Comparison of ENCODE assay signal across 11 cellular contexts in genomic region chr2:69601179-69601612, GRCh38. TPM values are rescaled to one million over a fixed set of nuclear protein-coding genes. Genes with fewer than 3 reads are reported as not detected.
DNase-seq lines count a peak whose midpoint lies in the region; ATAC-seq, FAIRE-seq and TF ChIP-seq lines count a peak whose summit lies in the region.
"Had no signal": no experiment of that assay in that cellular context is flagged by ENCODE, and none has a peak within 500 bp of the region (broad histone marks: within the 10 kb centered on the region; RNA-seq: fewer than 3 reads in every experiment).

No MANE protein-coding gene starts in this region.

- no peak for DNase-seq in CD4-positive, alpha-beta T cell
- DNase-seq in NB4 (ENCODE audit: low read depth) (peak; percentile 31), bronchial epithelial cell (ENCODE audit: low read depth) (peak; percentile 89), mesenchymal stem cell (peak; percentile 86), C1 segment of cervical spinal cord (lab: John Stamatoyannopoulos, UW) (no peak), epidermal melanocyte (ENCODE audit: insufficient read length, low spot score) (no peak), lower leg skin (ENCODE audit: low spot score in 2 of 2) (no peak)
- DNase-seq: activated B cell treated with CpG ODN at 0.5 μM for 24 hours, right lobe of liver, tibial artery had no signal

- H2BK15ac ChIP-seq in mesenchymal stem cell (ENCODE audit: low read depth, poor library complexity, severe bottlenecking), result no peak overlapping the region

- H3K36me3 ChIP-seq in bronchial epithelial cell (ENCODE audit: control insufficient read depth, insufficient read depth, low read length), result peaks cover 4% of the 10 kb centered on the region
- peaks cover 2 to 9% of the 10 kb centered on the region in 2 experiments for H3K36me3 ChIP-seq in mesenchymal stem cell (ENCODE audit: control insufficient read depth in 1 of 2, insufficient read depth in 2 of 2, low read depth in 1 of 2, low read length in 2 of 2)
- H3K36me3 ChIP-seq: tibial artery had no signal

- H2BK12ac ChIP-seq in mesenchymal stem cell (ENCODE audit: low read length in 2 of 2), result no peak overlapping the region

- H2BK120ac ChIP-seq in mesenchymal stem cell (ENCODE audit: low read depth, low read length), result no peak overlapping the region

- no peak overlapping the region for H2AK5ac ChIP-seq in mesenchymal stem cell (ENCODE audit: low read length, severe bottlenecking)

- no peak overlapping the region for H3K27ac ChIP-seq in CD4-positive, alpha-beta T cell (ENCODE audit: low read depth, low read length)
- H3K27ac ChIP-seq in mesenchymal stem cell (ENCODE audit: low read length, poor library complexity, severe bottlenecking), result peak overlapping the region; percentile 18
- H3K27ac ChIP-seq: right lobe of liver had no signal

- no peaks in the 10 kb centered on the region for H3K27me3 ChIP-seq in CD4-positive, alpha-beta T cell (ENCODE audit: control insufficient read depth, insufficient read depth, low read length)
- H3K27me3 ChIP-seq in bronchial epithelial cell (ENCODE audit: control insufficient read depth, insufficient read depth, low read length) (no peaks in the 10 kb centered on the region), mesenchymal stem cell (ENCODE audit: control insufficient read depth in 1 of 2, insufficient read depth in 1 of 2, low read length in 2 of 2) (no peaks in the 10 kb centered on the region)
- H3K27me3 ChIP-seq: right lobe of liver, tibial artery had no signal

- intact Hi-C loops in CD4-positive, alpha-beta T cell (cut with DNase I, micrococcal nuclease), result loop anchor here in 1 of 2 experiments (5.0 kb wide), 1 partner anchor 41 kb away; the partner anchor contains the start of gene AAK1
- intact Hi-C loops in lower leg skin (cut with DNase I; ENCODE audit: low total_unique reads), result no loop called here

- peak overlapping the region; percentile 30 for H3K4me3 Mint-ChIP-seq in CD4-positive, alpha-beta T cell
- H3K4me3 Mint-ChIP-seq: activated B cell treated with CpG ODN at 0.5 μM for 24 hours had no signal

- no peak overlapping the region for H3K23ac ChIP-seq in mesenchymal stem cell (ENCODE audit: low read length in 2 of 2)

- CTCF ChIA-PET in CD4-positive, alpha-beta T cell (lab: Charles Lee), result interaction anchor here (1.1 kb wide), 1 partner anchor 27 kb away, joined by 3 read pairs; no protein-coding TSS in a partner anchor

- peaks cover 3% of the 10 kb centered on the region for H3K4me1 ChIP-seq in mesenchymal stem cell (ENCODE audit: control insufficient read depth, insufficient read depth, low read depth, low read length)
- H3K4me1 ChIP-seq: right lobe of liver had no signal

- H3K9me3 ChIP-seq in CD4-positive, alpha-beta T cell (ENCODE audit: control insufficient read depth, low read length), result no peaks in the 10 kb centered on the region
- peaks cover 4% of the 10 kb centered on the region for H3K9me3 ChIP-seq in mesenchymal stem cell (ENCODE audit: control insufficient read depth, low read length)
- H3K9me3 ChIP-seq: right lobe of liver, tibial artery had no signal

- peaks cover 77% of the 10 kb centered on the region for H3K36me3 Mint-ChIP-seq in CD4-positive, alpha-beta T cell (ENCODE audit: low read depth)

- peaks cover 95% of the 10 kb centered on the region for H3K4me1 Mint-ChIP-seq in CD4-positive, alpha-beta T cell (ENCODE audit: low read depth)

- no peak overlapping the region for H3K4me3 ChIP-seq in NB4 (ENCODE audit: low read depth, low read length)
- H3K4me3 ChIP-seq in bronchial epithelial cell (ENCODE audit: low read depth, low read length), result no peak overlapping the region
- peak overlapping the region in 1 of 2 experiments; percentile 31 for H3K4me3 ChIP-seq in mesenchymal stem cell (ENCODE audit: insufficient read depth in 1 of 2, low read depth in 1 of 2, low read length in 2 of 2)
- no peak overlapping the region for H3K4me3 ChIP-seq in lower leg skin (ENCODE audit: low read depth, poor library complexity, severe bottlenecking)
- H3K4me3 ChIP-seq: right lobe of liver, tibial artery had no signal

- peak overlapping the region; percentile 78 for H3K27ac Mint-ChIP-seq in CD4-positive, alpha-beta T cell
- H3K27ac Mint-ChIP-seq: activated B cell treated with CpG ODN at 0.5 μM for 24 hours had no signal

- no peak overlapping the region for H3K9ac ChIP-seq in mesenchymal stem cell (ENCODE audit: low read length)

- H4K8ac ChIP-seq in mesenchymal stem cell (ENCODE audit: low read length), result no peak overlapping the region

- 7% methylated on average over 2 of the region's 2 CpGs for WGBS in mesenchymal stem cell
- WGBS in lower leg skin, 2 donors, result 58 to 59% methylated on average over 2 of the region's 2 CpGs

- H3K27me3 Mint-ChIP-seq in CD4-positive, alpha-beta T cell, result no peaks in the 10 kb centered on the region

- H3K14ac ChIP-seq in mesenchymal stem cell (ENCODE audit: low read length in 2 of 2), result no peak overlapping the region

- no peak overlapping the region for H3K4ac ChIP-seq in mesenchymal stem cell (ENCODE audit: low read depth in 1 of 2, low read length in 2 of 2)

- ATAC-seq in CD4-positive, alpha-beta T cell (ENCODE audit: poor library complexity), result peak; percentile 58
- ATAC-seq in GM18520 (IDR thresholded peaks at IDR 0.05; ENCODE audit: unreplicated experiment), result no peak

- H2AFZ ChIP-seq in mesenchymal stem cell (ENCODE audit: low read depth, low read length), result no peak overlapping the region

- no peak overlapping the region for H3K18ac ChIP-seq in mesenchymal stem cell (ENCODE audit: low read depth in 1 of 2, low read length in 2 of 2)

- peaks cover 8% of the 10 kb centered on the region for H3K9me3 Mint-ChIP-seq in CD4-positive, alpha-beta T cell
- H3K9me3 Mint-ChIP-seq: activated B cell treated with CpG ODN at 0.5 μM for 24 hours had no signal

- H2BK5ac ChIP-seq in mesenchymal stem cell (ENCODE audit: low read depth, low read length, poor library complexity, severe bottlenecking), result no peak overlapping the region

- H4K91ac ChIP-seq in mesenchymal stem cell (ENCODE audit: low read length), result no peak overlapping the region

- TF ChIP-seq POLR2A in NB4 (IDR thresholded peaks at IDR 0.05; ENCODE audit: extremely low read depth, insufficient read length) (no peak), lower leg skin (IDR thresholded peaks at IDR 0.05) (no peak)

- POLR2A ChIA-PET in CD4-positive, alpha-beta T cell (lab: Charles Lee), result interaction anchor here (0.6 to 1.0 kb wide), 2 partner anchors 37 to 97 kb away, joined by 4 read pairs; no protein-coding TSS in a partner anchor

- TF ChIP-seq CTCF in CD4-positive, alpha-beta T cell (IDR thresholded peaks at IDR 0.05), result no peak
- no peak for TF ChIP-seq CTCF in NB4 (IDR thresholded peaks at IDR 0.05; ENCODE audit: low read depth, low read length)
- no peak for TF ChIP-seq CTCF in bronchial epithelial cell (IDR thresholded peaks at IDR 0.05; ENCODE audit: insufficient read depth, low read length, severe bottlenecking)
- no peak for TF ChIP-seq CTCF in lower leg skin (IDR thresholded peaks at IDR 0.05)

- H3K4me2 ChIP-seq in mesenchymal stem cell (ENCODE audit: low read length, poor library complexity, severe bottlenecking), result no peak overlapping the region

- FAIRE-seq in bronchial epithelial cell (lab: Jason Lieb, UNC), result no peak

- H3K79me1 ChIP-seq in mesenchymal stem cell (replicated peaks; ENCODE audit: low read length, poor library complexity, severe bottlenecking), result peaks cover 25% of the 10 kb centered on the region

RNA-seq across cellular contexts. Expression of gene AAK1, which starts 42.3 kb away (rescaled TPM):
- total RNA-seq in CD4-positive, alpha-beta T cell, result 100 to 1,000 TPM; 201 to 208 TPM
- total RNA-seq in bronchial epithelial cell (17.9 and 32.5 TPM in 2 replicates), lower leg skin (10 to 100 TPM; 15.5 to 28.1 (median 24.4) TPM)
- 54.5 TPM for polyA plus RNA-seq in mesenchymal stem cell (2013, experiment 1 of 2)
- 49.2 TPM for polyA plus RNA-seq in mesenchymal stem cell (2013, experiment 2 of 2)

Comparison
In these comparisons a context has a peak if more than half of its experiments do, and no peak if none do; other contexts are left out.
1. DNase-seq: peak in NB4 (single experiment), bronchial epithelial cell (single experiment) and mesenchymal stem cell (single experiment); none in CD4-positive, alpha-beta T cell (0 of 10), C1 segment of cervical spinal cord (0 of 14), epidermal melanocyte (single experiment) and lower leg skin (0 of 2).